9 cellular contexts compared by ENCODE assay signal in genomic region chr19:1410136-1410786, GRCh38. TPM values are rescaled to one million over a fixed set of nuclear protein-coding genes. Genes with fewer than 3 reads are reported as not detected.
DNase-seq lines count a peak whose midpoint lies in the region; FAIRE-seq and TF ChIP-seq lines count a peak whose summit lies in the region.
"Had no signal": no experiment of that assay in that cellular context is flagged by ENCODE, and none has a peak within 500 bp of the region (broad histone marks: within the 10 kb centered on the region; RNA-seq: fewer than 3 reads in every experiment).

No MANE protein-coding gene starts in this region.

- peaks cover 58% of the 10 kb centered on the region for H4K20me1 ChIP-seq in keratinocyte (ENCODE audit: control insufficient read depth, extremely low read depth, insufficient read depth, low read length)

- H3K36me3 ChIP-seq in keratinocyte (ENCODE audit: control insufficient read depth in 2 of 2, extremely low read depth in 1 of 2, insufficient read depth in 2 of 2, low read length in 2 of 2) (peaks cover 5 to 20% of the 10 kb centered on the region in 2 experiments), tibial nerve (peaks cover 0 to 9% (median 0%) of the 10 kb centered on the region in 3 donors)

- peaks cover 60% of the 10 kb centered on the region for H3K4me1 Mint-ChIP-seq in activated naive CD4-positive, alpha-beta T cell treated with anti-CD3 and anti-CD28 coated beads, Interleukin-2, amount 50 U/mL, for 24 hours
- peaks cover 39% of the 10 kb centered on the region for H3K4me1 Mint-ChIP-seq in activated T-helper 1 cell treated with anti-CD3 and anti-CD28 coated beads, Interleukin-12 subunit alpha, Interleukin-12 subunit beta, Interleukin-2, Interleukin-4 antibody, amounts not matched to agents 30 ng/mL and 10 ng/mL and 1 ng/mL, durations not matched to agents 14 hours and 24 hours and 36 hours (ENCODE audit: low read depth)

- peaks cover 7% of the 10 kb centered on the region for H3K36me3 Mint-ChIP-seq in activated naive CD4-positive, alpha-beta T cell treated with anti-CD3 and anti-CD28 coated beads, Interleukin-2, amount 50 U/mL, for 24 hours
- H3K36me3 Mint-ChIP-seq in activated T-helper 1 cell treated with anti-CD3 and anti-CD28 coated beads, Interleukin-12 subunit alpha, Interleukin-12 subunit beta, Interleukin-2, Interleukin-4 antibody, amounts not matched to agents 30 ng/mL and 10 ng/mL and 1 ng/mL, durations not matched to agents 14 hours and 24 hours and 36 hours (ENCODE audit: low read depth), result peaks cover 18% of the 10 kb centered on the region

- H3K9me1 ChIP-seq in keratinocyte (ENCODE audit: control insufficient read depth, extremely low read depth, insufficient read depth, low read length), result peaks cover 2% of the 10 kb centered on the region

- no peaks in the 10 kb centered on the region for H3K9me3 Mint-ChIP-seq in activated naive CD4-positive, alpha-beta T cell treated with anti-CD3 and anti-CD28 coated beads, Interleukin-2, amount 50 U/mL, for 24 hours
- no peaks in the 10 kb centered on the region for H3K9me3 Mint-ChIP-seq in activated T-helper 1 cell treated with anti-CD3 and anti-CD28 coated beads, Interleukin-12 subunit alpha, Interleukin-12 subunit beta, Interleukin-2, Interleukin-4 antibody, amounts not matched to agents 30 ng/mL and 10 ng/mL and 1 ng/mL, durations not matched to agents 14 hours and 24 hours and 36 hours

- 76 to 78% methylated on average over 14 to 15 of the region's 23 CpGs for WGBS in tibial nerve, 2 donors

- peak overlapping the region; percentile 97 for H3K4me3 Mint-ChIP-seq in activated naive CD4-positive, alpha-beta T cell treated with anti-CD3 and anti-CD28 coated beads, Interleukin-2, amount 50 U/mL, for 24 hours
- peak overlapping the region; percentile 98 for H3K4me3 Mint-ChIP-seq in activated T-helper 1 cell treated with anti-CD3 and anti-CD28 coated beads, Interleukin-12 subunit alpha, Interleukin-12 subunit beta, Interleukin-2, Interleukin-4 antibody, amounts not matched to agents 30 ng/mL and 10 ng/mL and 1 ng/mL, durations not matched to agents 14 hours and 24 hours and 36 hours

- no peak overlapping the region for H3K27ac ChIP-seq in keratinocyte (ENCODE audit: control insufficient read depth, insufficient read depth, low read length)
- peak overlapping the region in 3 of 4 donors; percentile 59 to 99 (median 95) for H3K27ac ChIP-seq in tibial nerve

- intact Hi-C loops in activated T-helper 1 cell treated with anti-CD3 and anti-CD28 coated beads, Interleukin-12 subunit alpha, Interleukin-12 subunit beta, Interleukin-2, Interleukin-4 antibody, amounts not matched to agents 30 ng/mL and 10 ng/mL and 1 ng/mL, durations not matched to agents 14 hours and 24 hours and 36 hours (cut with micrococcal nuclease), result no loop called here
- intact Hi-C loops in head of caudate nucleus (cut with DNase I), result no loop called here

- peak overlapping the region; percentile 88 for H3K4me2 ChIP-seq in keratinocyte (ENCODE audit: control insufficient read depth, extremely low read depth, insufficient read depth, low read depth, low read length)

- no peak for FAIRE-seq in keratinocyte (lab: Jason Lieb, UNC)

- H2AFZ ChIP-seq in keratinocyte (ENCODE audit: control insufficient read depth, low read length), result no peak overlapping the region

- peaks cover 72% of the 10 kb centered on the region for H3K79me2 ChIP-seq in keratinocyte (ENCODE audit: control insufficient read depth, insufficient read depth, low read length)

- TF ChIP-seq POLR2A in tibial nerve (IDR thresholded peaks at IDR 0.05), result no peak

- dilution Hi-C loops in keratinocyte (cut with MboI; ENCODE audit: extremely low pct_ligation_motif_present, low sequenced_read_pairs), result no loop called here

- H3K27ac Mint-ChIP-seq in activated naive CD4-positive, alpha-beta T cell treated with anti-CD3 and anti-CD28 coated beads, Interleukin-2, amount 50 U/mL, for 24 hours, result peak overlapping the region; percentile 48
- H3K27ac Mint-ChIP-seq in activated T-helper 1 cell treated with anti-CD3 and anti-CD28 coated beads, Interleukin-12 subunit alpha, Interleukin-12 subunit beta, Interleukin-2, Interleukin-4 antibody, amounts not matched to agents 30 ng/mL and 10 ng/mL and 1 ng/mL, durations not matched to agents 14 hours and 24 hours and 36 hours, result peak overlapping the region; percentile 70

- H3K27me3 Mint-ChIP-seq in activated naive CD4-positive, alpha-beta T cell treated with anti-CD3 and anti-CD28 coated beads, Interleukin-2, amount 50 U/mL, for 24 hours, result no peaks in the 10 kb centered on the region
- H3K27me3 Mint-ChIP-seq in activated T-helper 1 cell treated with anti-CD3 and anti-CD28 coated beads, Interleukin-12 subunit alpha, Interleukin-12 subunit beta, Interleukin-2, Interleukin-4 antibody, amounts not matched to agents 30 ng/mL and 10 ng/mL and 1 ng/mL, durations not matched to agents 14 hours and 24 hours and 36 hours (ENCODE audit: insufficient read depth), result no peaks in the 10 kb centered on the region

- no peaks in the 10 kb centered on the region for H3K9me3 ChIP-seq in keratinocyte (ENCODE audit: control insufficient read depth, low read depth, low read length)
- no peaks in the 10 kb centered on the region for H3K9me3 ChIP-seq in tibial nerve

- H3K27me3 ChIP-seq in keratinocyte (ENCODE audit: control insufficient read depth, extremely low read depth, insufficient read depth, low read length), result no peaks in the 10 kb centered on the region
- H3K27me3 ChIP-seq in tibial nerve, result no peaks in the 10 kb centered on the region

- TF ChIP-seq EP300 in tibial nerve (IDR thresholded peaks at IDR 0.05), result no peak

- TF ChIP-seq CTCF in keratinocyte (optimal IDR thresholded peaks at IDR 0.05 in 1 of 3, IDR thresholded peaks at IDR 0.05 in 1 of 3, conservative IDR thresholded peaks at IDR 0.05 in 1 of 3; ENCODE audit: extremely low read depth in 1 of 3, insufficient read depth in 2 of 3, low read length in 3 of 3) (no peak), tibial nerve (IDR thresholded peaks at IDR 0.05) (no peak)

- peak overlapping the region; percentile 95 for H3K9ac ChIP-seq in keratinocyte (ENCODE audit: control insufficient read depth, extremely low read depth, insufficient read depth, low read length)

- no peak for DNase-seq in activated naive CD4-positive, alpha-beta T cell (lab: John Stamatoyannopoulos, UW)
- no peak for DNase-seq in activated T-helper 1 cell treated with anti-CD3 and anti-CD28 coated beads, Interleukin-12 subunit alpha, Interleukin-12 subunit beta, Interleukin-2, Interleukin-4 antibody, amounts not matched to agents 30 ng/mL and 10 ng/mL and 1 ng/mL, durations not matched to agents 14 hours and 24 hours and 36 hours (ENCODE audit: low spot score)
- DNase-seq in keratinocyte (ENCODE audit: low read depth, low spot score), result no peak
- DNase-seq in tibial nerve (ENCODE audit: low spot score in 2 of 2), result no peak
- no peak for DNase-seq in AG20443 (ENCODE audit: low spot score)
- DNase-seq in head of caudate nucleus, result no peak
- DNase-seq in amygdala (lab: John Stamatoyannopoulos, UW), result no peak
- DNase-seq: aorta had no signal

- peak overlapping the region in 2 of 3 experiments; percentile 75 to 79 for H3K4me3 ChIP-seq in keratinocyte (ENCODE audit: control insufficient read depth in 2 of 3, extremely low read depth in 1 of 3, insufficient read depth in 2 of 3, low read depth in 1 of 3, low read length in 3 of 3)
- H3K4me3 ChIP-seq in tibial nerve, result peak overlapping the region in 1 of 4 donors; percentile 100

- H3K4me1 ChIP-seq in keratinocyte (ENCODE audit: control insufficient read depth, extremely low read depth, insufficient read depth, low read length), result peaks cover 43% of the 10 kb centered on the region
- H3K4me1 ChIP-seq in tibial nerve, result peaks cover 0 to 77% (median 44%) of the 10 kb centered on the region in 4 donors

RNA-seq across cellular contexts. Expression of gene DAZAP1, which starts 2.9 kb away (rescaled TPM):
- total RNA-seq in activated T-helper 1 cell treated with anti-CD3 and anti-CD28 coated beads, Interleukin-12 subunit alpha, Interleukin-12 subunit beta, Interleukin-2, Interleukin-4 antibody, amounts not matched to agents 30 ng/mL and 10 ng/mL and 1 ng/mL, durations not matched to agents 14 hours and 24 hours and 36 hours, result 301 and 304 TPM in 2 replicates
- polyA plus RNA-seq in keratinocyte, result 56.4 to 99.2 TPM (median 71.6 TPM) in 3 replicates
- 75.7 TPM for polyA plus RNA-seq in keratinocyte (2011; ENCODE audit: low read depth)
- polyA plus RNA-seq in keratinocyte (2011; cell fraction: cytosol; rRNA removed), result 33.6 and 50.2 TPM in 2 replicates
- polyA plus RNA-seq in keratinocyte (2011; cell fraction: nucleus; rRNA removed), result 72.0 and 80.3 TPM in 2 replicates
- 35.2 and 91.1 TPM in 2 replicates for polyA plus RNA-seq in keratinocyte (2012; ENCODE audit: low replicate concordance)
- polyA minus RNA-seq in keratinocyte, result 24.9 to 70.2 TPM (median 27.3 TPM) in 3 replicates
- polyA minus RNA-seq in keratinocyte (2011; cell fraction: cytosol; rRNA and poly(A)+ RNA removed), result 40.5 TPM
- 20.7 and 38.5 TPM in 2 replicates for polyA minus RNA-seq in keratinocyte (2011; cell fraction: nucleus; rRNA and poly(A)+ RNA removed)
- 10 to 100 TPM; 34.3 to 68.4 (median 61.0) TPM for total RNA-seq in tibial nerve

RNA-seq across cellular contexts. Expression of gene GAMT, which starts 8.9 kb away (rescaled TPM):
- 21.7 and 22.3 TPM in 2 replicates for total RNA-seq in activated T-helper 1 cell treated with anti-CD3 and anti-CD28 coated beads, Interleukin-12 subunit alpha, Interleukin-12 subunit beta, Interleukin-2, Interleukin-4 antibody, amounts not matched to agents 30 ng/mL and 10 ng/mL and 1 ng/mL, durations not matched to agents 14 hours and 24 hours and 36 hours
- polyA plus RNA-seq in keratinocyte, result 5.7 to 15.6 TPM (median 7.6 TPM) in 3 replicates
- polyA plus RNA-seq in keratinocyte (2011; ENCODE audit: low read depth), result 2.3 TPM
- 5.4 and 11.0 TPM in 2 replicates for polyA plus RNA-seq in keratinocyte (2011; cell fraction: cytosol; rRNA removed)
- polyA plus RNA-seq in keratinocyte (2011; cell fraction: nucleus; rRNA removed), result 2.8 and 4.4 TPM in 2 replicates
- 7.6 and 8.1 TPM in 2 replicates for polyA plus RNA-seq in keratinocyte (2012; ENCODE audit: low replicate concordance)
- polyA minus RNA-seq in keratinocyte, result 3.4 to 8.3 TPM (median 7.1 TPM) in 3 replicates
- 12.1 TPM for polyA minus RNA-seq in keratinocyte (2011; cell fraction: cytosol; rRNA and poly(A)+ RNA removed)
- 1.3 and 1.5 TPM in 2 replicates for polyA minus RNA-seq in keratinocyte (2011; cell fraction: nucleus; rRNA and poly(A)+ RNA removed)
- 100 to 1,000 TPM in 2 of 4 donors, 10 to 100 TPM in 2; 43.8 to 120 (median 94.4) TPM for total RNA-seq in tibial nerve

RNA-seq across cellular contexts. Expression of gene NDUFS7, which starts 26.6 kb away (rescaled TPM):
- 97.9 and 98.8 TPM in 2 replicates for total RNA-seq in activated T-helper 1 cell treated with anti-CD3 and anti-CD28 coated beads, Interleukin-12 subunit alpha, Interleukin-12 subunit beta, Interleukin-2, Interleukin-4 antibody, amounts not matched to agents 30 ng/mL and 10 ng/mL and 1 ng/mL, durations not matched to agents 14 hours and 24 hours and 36 hours
- polyA plus RNA-seq in keratinocyte, result 23.2 to 52.1 TPM (median 41.3 TPM) in 3 replicates
- polyA plus RNA-seq in keratinocyte (2011; ENCODE audit: low read depth), result 11.3 TPM
- polyA plus RNA-seq in keratinocyte (2011; cell fraction: cytosol; rRNA removed), result 24.0 and 90.4 TPM in 2 replicates
- 28.1 and 45.9 TPM in 2 replicates for polyA plus RNA-seq in keratinocyte (2011; cell fraction: nucleus; rRNA removed)
- polyA plus RNA-seq in keratinocyte (2012; ENCODE audit: low replicate concordance), result 53.3 and 67.2 TPM in 2 replicates
- 23.6 to 24.5 TPM (median 24.1 TPM) in 3 replicates for polyA minus RNA-seq in keratinocyte
- polyA minus RNA-seq in keratinocyte (2011; cell fraction: cytosol; rRNA and poly(A)+ RNA removed), result 179 TPM
- 21.3 and 24.1 TPM in 2 replicates for polyA minus RNA-seq in keratinocyte (2011; cell fraction: nucleus; rRNA and poly(A)+ RNA removed)
- 100 to 1,000 TPM; 146 to 162 (median 151) TPM for total RNA-seq in tibial nerve

RNA-seq across cellular contexts. Expression of gene RPS15, which starts 27.9 kb away (rescaled TPM):
- 1,387 and 1,455 TPM in 2 replicates for total RNA-seq in activated T-helper 1 cell treated with anti-CD3 and anti-CD28 coated beads, Interleukin-12 subunit alpha, Interleukin-12 subunit beta, Interleukin-2, Interleukin-4 antibody, amounts not matched to agents 30 ng/mL and 10 ng/mL and 1 ng/mL, durations not matched to agents 14 hours and 24 hours and 36 hours
- 795 to 1,391 TPM (median 803 TPM) in 3 replicates for polyA plus RNA-seq in keratinocyte
- polyA plus RNA-seq in keratinocyte (2011; ENCODE audit: low read depth), result 362 TPM
- 749 and 1,693 TPM in 2 replicates for polyA plus RNA-seq in keratinocyte (2011; cell fraction: cytosol; rRNA removed)
- polyA plus RNA-seq in keratinocyte (2011; cell fraction: nucleus; rRNA removed), result 422 and 446 TPM in 2 replicates
- 1,800 and 1,869 TPM in 2 replicates for polyA plus RNA-seq in keratinocyte (2012; ENCODE audit: low replicate concordance)
- 373 to 635 TPM (median 449 TPM) in 3 replicates for polyA minus RNA-seq in keratinocyte
- 1,642 TPM for polyA minus RNA-seq in keratinocyte (2011; cell fraction: cytosol; rRNA and poly(A)+ RNA removed)
- 171 and 204 TPM in 2 replicates for polyA minus RNA-seq in keratinocyte (2011; cell fraction: nucleus; rRNA and poly(A)+ RNA removed)
- 1,000 to 10,000 TPM; 4,239 to 4,988 (median 4,337) TPM for total RNA-seq in tibial nerve

RNA-seq across cellular contexts. Expression of gene APC2, which starts 39.7 kb away (rescaled TPM):
- 0.16 and 0.17 TPM in 2 replicates for total RNA-seq in activated T-helper 1 cell treated with anti-CD3 and anti-CD28 coated beads, Interleukin-12 subunit alpha, Interleukin-12 subunit beta, Interleukin-2, Interleukin-4 antibody, amounts not matched to agents 30 ng/mL and 10 ng/mL and 1 ng/mL, durations not matched to agents 14 hours and 24 hours and 36 hours
- 0.01 to 0.05 TPM (median 0.01 TPM) in 3 replicates for polyA plus RNA-seq in keratinocyte
- polyA plus RNA-seq in keratinocyte (2011; ENCODE audit: low read depth), result not detected
- 0.01 and 0.03 TPM in 2 replicates for polyA plus RNA-seq in keratinocyte (2011; cell fraction: cytosol; rRNA removed)
- polyA plus RNA-seq in keratinocyte (2011; cell fraction: nucleus; rRNA removed), result 0.08 and 0.11 TPM in 2 replicates
- 0.16 and 0.20 TPM in 2 replicates for polyA plus RNA-seq in keratinocyte (2012; ENCODE audit: low replicate concordance)
- polyA minus RNA-seq in keratinocyte, result 0.03 to 0.13 TPM in 2 of 3 replicates, not detected in the other
- not detected for polyA minus RNA-seq in keratinocyte (2011; cell fraction: cytosol; rRNA and poly(A)+ RNA removed)
- 0.21 and 0.54 TPM in 2 replicates for polyA minus RNA-seq in keratinocyte (2011; cell fraction: nucleus; rRNA and poly(A)+ RNA removed)
- 10 to 100 TPM in 1 of 4 donors, 1 to 10 TPM in 3; 1.7 to 10.2 (median 4.2) TPM for total RNA-seq in tibial nerve
